Comparison of ENCODE assay signal across 13 cellular contexts in genomic region chr2:228446732-228447131, GRCh38.
DNase-seq lines count a peak whose midpoint lies in the region; ATAC-seq, FAIRE-seq and TF ChIP-seq lines count a peak whose summit lies in the region.
"Had no signal": no experiment of that assay in that cellular context is flagged by ENCODE, and none has a peak within 500 bp of the region (broad histone marks: within the 10 kb centered on the region; RNA-seq: fewer than 3 reads in every experiment).

No MANE protein-coding gene starts in this region.

- H3K4me1 Mint-ChIP-seq in T-helper 17 cell: no peaks in the 10 kb centered on the region
- no peaks in the 10 kb centered on the region for H3K4me1 Mint-ChIP-seq in activated CD8-positive, alpha-beta T cell treated with anti-CD3 and anti-CD28 coated beads for 36 hours (ENCODE audit: low read depth)
- H3K4me1 Mint-ChIP-seq: CD4-positive, alpha-beta memory T cell; natural killer cell had no signal

- no peak for TF ChIP-seq CTCF in activated CD8-positive, alpha-beta T cell treated with anti-CD3 and anti-CD28 coated beads for 36 hours (IDR thresholded peaks at IDR 0.05)

- H3K36me3 Mint-ChIP-seq in T-helper 17 cell (ENCODE audit: low read depth): no peaks in the 10 kb centered on the region
- H3K36me3 Mint-ChIP-seq in activated CD8-positive, alpha-beta T cell treated with anti-CD3 and anti-CD28 coated beads for 36 hours (ENCODE audit: low read depth): no peaks in the 10 kb centered on the region
- H3K36me3 Mint-ChIP-seq: CD4-positive, alpha-beta memory T cell; natural killer cell had no signal

- POLR2A ChIA-PET in activated CD8-positive, alpha-beta T cell treated with anti-CD3 and anti-CD28 coated beads for 36 hours (lab: Charles Lee): no interaction called here

- DNase-seq in EL (peak; percentile 5), NCI-H1417 treated with DMSO at 0.1 percent for 48 hours (lab: John Stamatoyannopoulos, UW) (peak; percentile 29), SHP77 treated with DMSO at 0.1 percent for 48 hours (lab: John Stamatoyannopoulos, UW) (peak; percentile 82), myocyte (ENCODE audit: low read depth) (peak; percentile 84), T-helper 17 cell (no peak), HTR-8/SVneo (ENCODE audit: insufficient read length, low spot score) (no peak)
- DNase-seq in activated CD8-positive, alpha-beta T cell treated with anti-CD3 and anti-CD28 coated beads for 36 hours: no peak
- no peak for DNase-seq in activated CD4-positive, CD25-positive, alpha-beta regulatory T cell (lab: John Stamatoyannopoulos, UW)
- DNase-seq: CD4-positive, alpha-beta memory T cell; erythroblast; natural killer cell; NCI-H146 had no signal

- no peak overlapping the region for H3K27ac Mint-ChIP-seq in T-helper 17 cell
- H3K27ac Mint-ChIP-seq in activated CD8-positive, alpha-beta T cell treated with anti-CD3 and anti-CD28 coated beads for 36 hours: no peak overlapping the region
- H3K27ac Mint-ChIP-seq: CD4-positive, alpha-beta memory T cell; natural killer cell had no signal

- no peak overlapping the region for H3K4me3 Mint-ChIP-seq in T-helper 17 cell
- H3K4me3 Mint-ChIP-seq in activated CD8-positive, alpha-beta T cell treated with anti-CD3 and anti-CD28 coated beads for 36 hours: no peak overlapping the region
- H3K4me3 Mint-ChIP-seq: CD4-positive, alpha-beta memory T cell; natural killer cell had no signal

- FAIRE-seq in HTR-8/SVneo (lab: Jason Lieb, UNC): no peak
- FAIRE-seq: bronchial epithelial cell had no signal

- CTCF ChIA-PET in activated CD8-positive, alpha-beta T cell treated with anti-CD3 and anti-CD28 coated beads for 36 hours (lab: Charles Lee): no interaction called here

- H3K9me3 ChIP-seq in T-helper 17 cell (ENCODE audit: control insufficient read depth, low read length, poor library complexity, severe bottlenecking): no peaks in the 10 kb centered on the region

- H3K9me3 Mint-ChIP-seq in activated CD8-positive, alpha-beta T cell treated with anti-CD3 and anti-CD28 coated beads for 36 hours: no peaks in the 10 kb centered on the region

- intact Hi-C loops in activated CD8-positive, alpha-beta T cell treated with anti-CD3 and anti-CD28 coated beads for 36 hours (cut with micrococcal nuclease): no loop called here

- no peak for ATAC-seq in T-helper 17 cell
- no peak for ATAC-seq in activated CD8-positive, alpha-beta T cell treated with anti-CD3 and anti-CD28 coated beads for 36 hours
- ATAC-seq: natural killer cell had no signal

- no peaks in the 10 kb centered on the region for H3K27me3 Mint-ChIP-seq in T-helper 17 cell
- no peaks in the 10 kb centered on the region for H3K27me3 Mint-ChIP-seq in activated CD8-positive, alpha-beta T cell treated with anti-CD3 and anti-CD28 coated beads for 36 hours
- H3K27me3 Mint-ChIP-seq: CD4-positive, alpha-beta memory T cell had no signal

Comparison
In these comparisons a context has a peak if more than half of its experiments do, and no peak if none do; other contexts are left out.
1. DNase-seq: peak in EL (single experiment), NCI-H1417 treated with DMSO at 0.1 percent for 48 hours (single experiment), SHP77 treated with DMSO at 0.1 percent for 48 hours (single experiment) and myocyte (single experiment); none in T-helper 17 cell (0 of 3), activated CD8-positive, alpha-beta T cell treated with anti-CD3 and anti-CD28 coated beads for 36 hours (single experiment), HTR-8/SVneo (single experiment) and activated CD4-positive, CD25-positive, alpha-beta regulatory T cell (0 of 4).